In genomic region chrX:25012793-25013592, GRCh38 we compare ENCODE assay signal across 9 cellular contexts. TPM values are rescaled to one million over a fixed set of nuclear protein-coding genes. Genes with fewer than 3 reads are reported as not detected.
DNase-seq lines count a peak whose midpoint lies in the region; ATAC-seq and TF ChIP-seq lines count a peak whose summit lies in the region.
"Had no signal": no experiment of that assay in that cellular context is flagged by ENCODE, and none has a peak within 500 bp of the region (broad histone marks: within the 10 kb centered on the region; RNA-seq: fewer than 3 reads in every experiment).

No MANE protein-coding gene starts in this region.

- H3K36me3 ChIP-seq in neuron (ENCODE audit: insufficient read depth, low read length): no peaks in the 10 kb centered on the region

- no peak overlapping the region for H3K4me3 Mint-ChIP-seq in HFFc6

- H3K27me3 Mint-ChIP-seq in HFFc6 (ENCODE audit: insufficient read depth): peaks cover 37% of the 10 kb centered on the region

- in situ Hi-C loops in astrocyte of the spinal cord (cut with HindIII; ENCODE audit: low sequenced_read_pairs): no loop called here

- peaks cover 81% of the 10 kb centered on the region for H3K27me3 ChIP-seq in neuron (ENCODE audit: insufficient read depth, low read length)

- H3K27ac Mint-ChIP-seq in HFFc6: no peak overlapping the region

- H3K4me1 ChIP-seq in neuron (ENCODE audit: insufficient read depth, low read length): peaks cover 13% of the 10 kb centered on the region

- H3K4me1 Mint-ChIP-seq in HFFc6 (ENCODE audit: low read depth): no peaks in the 10 kb centered on the region

- ATAC-seq in HG03354 (IDR thresholded peaks at IDR 0.05; ENCODE audit: poor library complexity, severe bottlenecking, unreplicated experiment): no peak
- no peak for ATAC-seq in GM21723 (IDR thresholded peaks at IDR 0.05; ENCODE audit: unreplicated experiment)

- H3K9me3 Mint-ChIP-seq in HFFc6: no peaks in the 10 kb centered on the region

- DNase-seq in D341Med (ENCODE audit: low spot score) (peak; percentile 66), HT1080 (ENCODE audit: low read depth) (peak; percentile 1), astrocyte of the spinal cord (ENCODE audit: low read depth, low spot score) (no peak), anterior cingulate cortex (lab: John Stamatoyannopoulos, UW) (no peak), HFFc6 (no peak)

- TF ChIP-seq CTCF in astrocyte of the spinal cord (IDR thresholded peaks at IDR 0.05; ENCODE audit: low read depth, low read length): no peak
- TF ChIP-seq CTCF in HFFc6 (IDR thresholded peaks at IDR 0.05): no peak

- no peaks in the 10 kb centered on the region for H3K9me3 ChIP-seq in neuron (ENCODE audit: low read length)

- H3K4me3 ChIP-seq in astrocyte of the spinal cord (ENCODE audit: low read depth, low read length) (peak overlapping the region; percentile 2), neuron (ENCODE audit: low read length) (peak overlapping the region; percentile 0)

- no peak overlapping the region for H2AFZ ChIP-seq in neuron (ENCODE audit: low read depth, low read length)

- no peaks in the 10 kb centered on the region for H3K36me3 Mint-ChIP-seq in HFFc6 (ENCODE audit: low read depth)

RNA-seq across cellular contexts. Expression of gene ARX, which starts 2.8 kb away (rescaled TPM):
- total RNA-seq in HT1080 (2014; rRNA removed; shearing (Covaris generic)): 0.03 and 0.27 TPM in 2 replicates
- polyA plus RNA-seq in HT1080 (2015; cell fraction: cytosol; rRNA removed): 0.05 and 0.06 TPM in 2 replicates
- polyA plus RNA-seq in HT1080 (2015; cell fraction: nucleus; rRNA removed): 0.39 TPM in 1 of 2 replicates, not detected in the other
- total RNA-seq in HFFc6 (2021; fragmentation: NEBNext Ultra II Directional; extraction: Animal tissue kit (Norgen Biotek cat#: 25700)): not detected
- total RNA-seq: subcutaneous adipose tissue had no signal

Comparison
In these comparisons a context has a peak if more than half of its experiments do, and no peak if none do; other contexts are left out.
1. DNase-seq: peak in D341Med (single experiment) and HT1080 (single experiment); none in astrocyte of the spinal cord (single experiment), anterior cingulate cortex (0 of 58) and HFFc6 (single experiment).